In the genomic region with DNA sequence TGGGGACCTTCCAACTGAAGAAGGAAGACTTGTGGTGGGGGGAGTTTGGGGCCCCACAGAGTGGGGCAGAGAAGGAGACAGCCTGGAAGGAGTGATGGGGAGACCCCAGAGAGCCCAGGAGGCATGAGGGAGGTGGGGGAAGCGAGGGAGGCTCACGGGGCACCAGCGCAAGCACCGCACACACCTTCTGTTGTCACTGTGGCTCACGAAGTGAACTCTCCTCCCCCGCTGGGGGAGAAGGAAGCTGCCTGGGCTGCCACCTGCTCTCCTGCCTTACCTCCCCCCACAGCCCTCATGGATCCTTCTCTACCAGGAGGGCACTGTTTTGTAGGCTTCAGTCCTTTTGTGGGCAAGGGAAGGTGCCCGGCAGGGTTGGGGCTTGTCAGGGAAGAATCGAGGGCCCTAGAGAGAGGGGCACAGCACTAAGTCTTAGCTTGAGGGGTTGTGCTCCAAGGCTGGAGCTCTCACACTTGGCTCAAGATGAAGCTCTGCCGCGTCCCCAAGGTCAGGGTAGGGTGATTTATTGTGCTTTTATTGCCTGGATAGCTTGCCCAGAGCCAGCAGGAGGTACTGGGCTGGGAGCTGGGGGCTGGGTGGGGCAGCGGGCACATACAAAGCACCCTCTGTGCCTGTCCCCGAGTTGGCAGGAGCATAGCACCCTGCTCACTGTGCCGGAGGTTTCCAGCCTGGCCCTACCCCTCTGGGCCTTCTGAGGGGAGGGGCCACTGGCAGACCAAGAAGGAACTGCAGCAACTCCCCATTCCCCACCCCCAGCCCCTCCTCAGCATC, we compare ENCODE assay signal across 13 cellular contexts. TPM values are rescaled to one million over a fixed set of nuclear protein-coding genes. Genes with fewer than 3 reads are reported as not detected.
A peak's percentile ranks its signal among the peaks of the same experiment; 100 is the strongest.
DNase-seq lines count a peak whose midpoint lies in the region; ATAC-seq, FAIRE-seq and TF ChIP-seq lines count a peak whose summit lies in the region.
"Had no signal": no experiment of that assay in that cellular context is flagged by ENCODE, and none has a peak within 500 bp of the region (broad histone marks: within the 10 kb centered on the region; RNA-seq: fewer than 3 reads in every experiment).

No MANE protein-coding gene starts in this region.

- TF ChIP-seq EP300 in HepG2 (IDR thresholded peaks at IDR 0.05; ENCODE audit: low read depth in 2 of 2, low read length in 2 of 2) (no peak), HepG2 (CRISPR knock-in tag; IDR thresholded peaks at IDR 0.05; ENCODE audit: borderline replicate concordance) (no peak)

- no peak for ATAC-seq in HepG2
- no peak for ATAC-seq in right lobe of liver
- no peak for ATAC-seq in HG03039 (IDR thresholded peaks at IDR 0.05; ENCODE audit: unreplicated experiment)
- ATAC-seq in GM18861 (IDR thresholded peaks at IDR 0.05; ENCODE audit: unreplicated experiment), result no peak

- POLR2A ChIA-PET in HepG2 (lab: Yijun Ruan, JAX), result no interaction called here

- in situ Hi-C loops in HepG2 (cut with HindIII; ENCODE audit: extremely low pct_ligation_motif_present, low pct_unique_long_range_greater_than_20kb), result no loop called here

- FAIRE-seq in HepG2 (lab: Jason Lieb, UNC), result no peak

- peaks cover under 1% of the 10 kb centered on the region for H3K79me2 ChIP-seq in HepG2 (ENCODE audit: insufficient read depth, low read length)

- TF ChIP-seq CTCF in HepG2 (CRISPR knock-in tag; IDR thresholded peaks at IDR 0.05), result no peak
- TF ChIP-seq CTCF in right lobe of liver (IDR thresholded peaks at IDR 0.05), result no peak
- no peak for TF ChIP-seq CTCF in VCaP (conservative IDR thresholded peaks at IDR 0.05)

- H3K9ac ChIP-seq in HepG2 (ENCODE audit: insufficient read depth, low read depth, low read length) (no peak overlapping the region), mucosa of rectum (ENCODE audit: low read depth in 1 of 2, low read length in 2 of 2) (peak overlapping the region; percentile 69 to 84)
- H3K9ac ChIP-seq: GM23248 had no signal

- H3K9me3 ChIP-seq in HepG2 (ENCODE audit: low read length), result no peaks in the 10 kb centered on the region
- H3K9me3 ChIP-seq in right lobe of liver, result no peaks in the 10 kb centered on the region
- no peaks in the 10 kb centered on the region for H3K9me3 ChIP-seq in mucosa of rectum (ENCODE audit: control insufficient read depth in 2 of 2, low read length in 2 of 2)

- H4K20me1 ChIP-seq in HepG2 (ENCODE audit: insufficient read depth, low read length), result no peaks in the 10 kb centered on the region

- peaks cover 15 to 54% of the 10 kb centered on the region in 2 experiments; a peak in 4 of 5 replicates for H3K27me3 ChIP-seq in HepG2 (ENCODE audit: control insufficient read depth in 1 of 2, insufficient read depth in 2 of 2, low read length in 2 of 2)
- H3K27me3 ChIP-seq in right lobe of liver, result peaks cover 0 to 2% of the 10 kb centered on the region in 2 donors
- H3K27me3 ChIP-seq in mucosa of rectum (ENCODE audit: control insufficient read depth in 2 of 2, insufficient read depth in 2 of 2, low read length in 2 of 2), result peaks cover 0 to 3% of the 10 kb centered on the region in 2 donors

- intact Hi-C loops in HepG2 (cut with micrococcal nuclease; ENCODE audit: unreplicated experiment) (no loop called here), right lobe of liver (cut with DNase I) (loop anchor here in 1 of 2 donors (10.0 kb wide), 1 partner anchor 112 kb away; no protein-coding TSS in a partner anchor)

- no peak for TF ChIP-seq RAD21 in HepG2 (CRISPR knock-in tag; IDR thresholded peaks at IDR 0.05)

- H2AFZ ChIP-seq in HepG2 (ENCODE audit: low read length), result no peak overlapping the region
- H2AFZ ChIP-seq: GM23248 had no signal

- H3K27ac ChIP-seq in HepG2 (ENCODE audit: extremely low read length, insufficient read depth, low read length) (no peak overlapping the region), right lobe of liver (no peak overlapping the region), VCaP (peak overlapping the region; percentile 41; the same call in 1 of the 2 replicates), mucosa of rectum (ENCODE audit: low read depth in 2 of 2, low read length in 2 of 2) (peak overlapping the region; percentile 98 to 99)
- H3K27ac ChIP-seq: GM23248 had no signal

- CTCF ChIA-PET in HepG2 (lab: Yijun Ruan, JAX; ENCODE audit: low intra/inter-chr PET ratio, low total read pairs), result interaction anchor here (1.3 to 5.6 kb wide), 2 partner anchors 9 to 10 kb away, joined by 7 to 70 read pairs; no protein-coding TSS in a partner anchor

- peak overlapping the region; percentile 66 for H3K4me2 ChIP-seq in HepG2 (ENCODE audit: low read depth, low read length)

- WGBS in HepG2 (ENCODE audit: low lambda C conversion rate), result 22% methylated on average over 11 of the region's 13 CpGs
- 20% methylated on average over 2 of the region's 13 CpGs for WGBS in right lobe of liver (ENCODE audit: insufficient coverage, low coverage, low lambda C conversion rate, missing lambda C conversion rate)

- DNase-seq in HepG2 (ENCODE audit: low spot score) (no peak), right lobe of liver (no peak), kidney tubule cell (ENCODE audit: low spot score) (no peak), KG1 (lab: John Stamatoyannopoulos, UW) (no peak)
- DNase-seq: activated T-cell treated with anti-CD3 and anti-CD28 coated beads, Interleukin-2, amount 50 U/mL, for 24 hours; GM23248; nephron progenitor cell; OCI-M1 had no signal

- no peaks in the 10 kb centered on the region for H3K36me3 ChIP-seq in HepG2 (replicated peaks in 1 of 2; ENCODE audit: control insufficient read depth in 1 of 2, insufficient read depth in 2 of 2, low read length in 2 of 2)
- no peaks in the 10 kb centered on the region for H3K36me3 ChIP-seq in right lobe of liver
- H3K36me3 ChIP-seq in mucosa of rectum (ENCODE audit: control insufficient read depth in 2 of 2, insufficient read depth in 2 of 2, low read length in 2 of 2), result peaks cover 8 to 10% of the 10 kb centered on the region in 2 donors

- no peak for TF ChIP-seq POLR2A in HepG2 (IDR thresholded peaks at IDR 0.05; ENCODE audit: insufficient read depth in 1 of 2, low read depth in 2 of 2, low read length in 2 of 2)
- no peak for TF ChIP-seq POLR2A in right lobe of liver (IDR thresholded peaks at IDR 0.05)

- no TSS peak for BruUV-seq in HepG2 (replicated peaks; lab: Mats Ljungman, UMichigan)

- H3K4me1 ChIP-seq in HepG2 (ENCODE audit: insufficient read depth, low read length) (peaks cover 89% of the 10 kb centered on the region), right lobe of liver (peaks cover 0 to 8% (median 3%) of the 10 kb centered on the region in 4 donors), mucosa of rectum (ENCODE audit: control insufficient read depth in 2 of 2, insufficient read depth in 2 of 2, low read length in 2 of 2) (peaks cover 53 to 66% of the 10 kb centered on the region in 2 donors)

- no peak overlapping the region; a peak in 1 of 6 replicates for H3K4me3 ChIP-seq in HepG2 (replicated peaks in 1 of 3; ENCODE audit: insufficient read depth in 1 of 3, low read depth in 2 of 3, low read length in 3 of 3)
- H3K4me3 ChIP-seq in right lobe of liver, result no peak overlapping the region
- peak overlapping the region; percentile 28 to 59 for H3K4me3 ChIP-seq in mucosa of rectum (ENCODE audit: low read length in 2 of 2)
- H3K4me3 ChIP-seq: GM23248 had no signal

RNA-seq across cellular contexts. Expression of gene STARD3, which starts 4.6 kb away (rescaled TPM):
- total RNA-seq in HepG2 (2016; rRNA removed; fragmentation: Illumina TruSeq; extraction: Trizol) (17.2 and 34.6 TPM in 2 replicates), right lobe of liver (10 to 100 TPM; 24.3 to 49.8 (median 28.0) TPM)
- total RNA-seq in HepG2 (2016; cell fraction: cytosol; rRNA removed; fragmentation: Illumina TruSeq; extraction: Trizol; ENCODE audit: low read depth), result 10.9 and 18.7 TPM in 2 replicates
- total RNA-seq in HepG2 (2016; cell fraction: insoluble cytoplasmic fraction; rRNA removed; fragmentation: Illumina TruSeq; extraction: Trizol), result 16.7 and 36.4 TPM in 2 replicates
- total RNA-seq in HepG2 (2016; cell fraction: membrane; rRNA removed; fragmentation: Illumina TruSeq; extraction: Trizol), result 28.2 and 28.3 TPM in 2 replicates
- total RNA-seq in HepG2 (2016; cell fraction: nucleus; rRNA removed; fragmentation: Illumina TruSeq; extraction: Trizol), result 38.6 and 39.3 TPM in 2 replicates
- polyA plus RNA-seq in HepG2 (2011; rRNA removed), result 100 and 114 TPM in 2 replicates
- 87.6 and 94.1 TPM in 2 replicates for polyA plus RNA-seq in HepG2 (2011; cell fraction: cytosol; rRNA removed)
- 583 and 640 TPM in 2 replicates for polyA plus RNA-seq in HepG2 (2011; cell fraction: nucleus; rRNA removed)
- 57.3 and 69.8 TPM in 2 replicates for polyA plus RNA-seq in HepG2 (2012)
- polyA plus RNA-seq in HepG2 (2016; cell fraction: cytosol; fragmentation: Illumina TruSeq; extraction: Trizol; ENCODE audit: low read depth), result 16.8 and 21.4 TPM in 2 replicates
- polyA plus RNA-seq in HepG2 (2016; cell fraction: insoluble cytoplasmic fraction; fragmentation: Illumina TruSeq; extraction: Trizol; ENCODE audit: low read depth), result 23.0 and 23.7 TPM in 2 replicates
- 28.2 and 28.4 TPM in 2 replicates for polyA plus RNA-seq in HepG2 (2016; cell fraction: membrane; fragmentation: Illumina TruSeq; extraction: Trizol; ENCODE audit: low read depth)
- 96.9 and 102 TPM in 2 replicates for polyA plus RNA-seq in HepG2 (2016; cell fraction: nucleus; fragmentation: Illumina TruSeq; extraction: Trizol; ENCODE audit: insufficient read depth, low read depth)
- polyA minus RNA-seq in HepG2 (2011; rRNA and poly(A)+ RNA removed; ENCODE audit: low replicate concordance), result 98.5 and 179 TPM in 2 replicates
- 38.4 and 57.6 TPM in 2 replicates for polyA minus RNA-seq in HepG2 (2011; cell fraction: cytosol; rRNA and poly(A)+ RNA removed)
- 71.6 and 80.1 TPM in 2 replicates for polyA minus RNA-seq in HepG2 (2011; cell fraction: nucleus; rRNA and poly(A)+ RNA removed)

RNA-seq across cellular contexts. Expression of gene PPP1R1B, which starts 5.6 kb away (rescaled TPM):
- total RNA-seq in HepG2 (2016; rRNA removed; fragmentation: Illumina TruSeq; extraction: Trizol) (not detected in 2 replicates), right lobe of liver (under 1 TPM in 1 of 6 experiments, not detected in 5; 0.46 TPM)
- total RNA-seq in HepG2 (2016; cell fraction: cytosol; rRNA removed; fragmentation: Illumina TruSeq; extraction: Trizol; ENCODE audit: low read depth), result not detected in 2 replicates
- not detected in 2 replicates for total RNA-seq in HepG2 (2016; cell fraction: insoluble cytoplasmic fraction; rRNA removed; fragmentation: Illumina TruSeq; extraction: Trizol)
- not detected in 2 replicates for total RNA-seq in HepG2 (2016; cell fraction: membrane; rRNA removed; fragmentation: Illumina TruSeq; extraction: Trizol)
- total RNA-seq in HepG2 (2016; cell fraction: nucleus; rRNA removed; fragmentation: Illumina TruSeq; extraction: Trizol), result not detected in 2 replicates
- 0.08 and 0.18 TPM in 2 replicates for polyA plus RNA-seq in HepG2 (2011; rRNA removed)
- 0.04 and 0.05 TPM in 2 replicates for polyA plus RNA-seq in HepG2 (2011; cell fraction: cytosol; rRNA removed)
- not detected in 2 replicates for polyA plus RNA-seq in HepG2 (2011; cell fraction: nucleus; rRNA removed)
- polyA plus RNA-seq in HepG2 (2012), result not detected in 2 replicates
- polyA plus RNA-seq in HepG2 (2016; cell fraction: cytosol; fragmentation: Illumina TruSeq; extraction: Trizol; ENCODE audit: low read depth), result not detected in 2 replicates
- not detected in 2 replicates for polyA plus RNA-seq in HepG2 (2016; cell fraction: insoluble cytoplasmic fraction; fragmentation: Illumina TruSeq; extraction: Trizol; ENCODE audit: low read depth)
- not detected in 2 replicates for polyA plus RNA-seq in HepG2 (2016; cell fraction: membrane; fragmentation: Illumina TruSeq; extraction: Trizol; ENCODE audit: low read depth)
- not detected in 2 replicates for polyA plus RNA-seq in HepG2 (2016; cell fraction: nucleus; fragmentation: Illumina TruSeq; extraction: Trizol; ENCODE audit: insufficient read depth, low read depth)
- not detected in 2 replicates for polyA minus RNA-seq in HepG2 (2011; rRNA and poly(A)+ RNA removed; ENCODE audit: low replicate concordance)
- not detected in 2 replicates for polyA minus RNA-seq in HepG2 (2011; cell fraction: cytosol; rRNA and poly(A)+ RNA removed)
- polyA minus RNA-seq in HepG2 (2011; cell fraction: nucleus; rRNA and poly(A)+ RNA removed), result not detected in 2 replicates
- total RNA-seq: epithelial cell of proximal tubule, GM23248 had no signal
- polyA plus RNA-seq: GM23248 had no signal

RNA-seq across cellular contexts. Expression of gene NEUROD2, which starts 24.6 kb away (rescaled TPM):
- not detected in 2 replicates for total RNA-seq in HepG2 (2016; rRNA removed; fragmentation: Illumina TruSeq; extraction: Trizol)
- total RNA-seq in HepG2 (2016; cell fraction: cytosol; rRNA removed; fragmentation: Illumina TruSeq; extraction: Trizol; ENCODE audit: low read depth), result not detected in 2 replicates
- not detected in 2 replicates for total RNA-seq in HepG2 (2016; cell fraction: insoluble cytoplasmic fraction; rRNA removed; fragmentation: Illumina TruSeq; extraction: Trizol)
- total RNA-seq in HepG2 (2016; cell fraction: membrane; rRNA removed; fragmentation: Illumina TruSeq; extraction: Trizol), result not detected in 2 replicates
- total RNA-seq in HepG2 (2016; cell fraction: nucleus; rRNA removed; fragmentation: Illumina TruSeq; extraction: Trizol), result not detected in 2 replicates
- polyA plus RNA-seq in HepG2 (2011; rRNA removed), result not detected in 2 replicates
- not detected in 2 replicates for polyA plus RNA-seq in HepG2 (2011; cell fraction: cytosol; rRNA removed)
- not detected in 2 replicates for polyA plus RNA-seq in HepG2 (2011; cell fraction: nucleus; rRNA removed)
- not detected in 2 replicates for polyA plus RNA-seq in HepG2 (2012)
- not detected in 2 replicates for polyA plus RNA-seq in HepG2 (2016; cell fraction: cytosol; fragmentation: Illumina TruSeq; extraction: Trizol; ENCODE audit: low read depth)
- not detected in 2 replicates for polyA plus RNA-seq in HepG2 (2016; cell fraction: insoluble cytoplasmic fraction; fragmentation: Illumina TruSeq; extraction: Trizol; ENCODE audit: low read depth)
- not detected in 2 replicates for polyA plus RNA-seq in HepG2 (2016; cell fraction: membrane; fragmentation: Illumina TruSeq; extraction: Trizol; ENCODE audit: low read depth)
- not detected in 2 replicates for polyA plus RNA-seq in HepG2 (2016; cell fraction: nucleus; fragmentation: Illumina TruSeq; extraction: Trizol; ENCODE audit: insufficient read depth, low read depth)
- not detected in 2 replicates for polyA minus RNA-seq in HepG2 (2011; rRNA and poly(A)+ RNA removed; ENCODE audit: low replicate concordance)
- polyA minus RNA-seq in HepG2 (2011; cell fraction: cytosol; rRNA and poly(A)+ RNA removed), result not detected in 2 replicates
- not detected in 2 replicates for polyA minus RNA-seq in HepG2 (2011; cell fraction: nucleus; rRNA and poly(A)+ RNA removed)
- not detected for total RNA-seq in right lobe of liver
- total RNA-seq: epithelial cell of proximal tubule, GM23248 had no signal
- polyA plus RNA-seq: GM23248 had no signal

RNA-seq across cellular contexts. Expression of gene TCAP, which starts 32.8 kb away (rescaled TPM):
- 0.14 and 0.24 TPM in 2 replicates for total RNA-seq in HepG2 (2016; rRNA removed; fragmentation: Illumina TruSeq; extraction: Trizol)
- not detected in 2 replicates for total RNA-seq in HepG2 (2016; cell fraction: cytosol; rRNA removed; fragmentation: Illumina TruSeq; extraction: Trizol; ENCODE audit: low read depth)
- total RNA-seq in HepG2 (2016; cell fraction: insoluble cytoplasmic fraction; rRNA removed; fragmentation: Illumina TruSeq; extraction: Trizol), result 0.26 TPM in 1 of 2 replicates, not detected in the other
- total RNA-seq in HepG2 (2016; cell fraction: membrane; rRNA removed; fragmentation: Illumina TruSeq; extraction: Trizol), result 0.06 TPM in 1 of 2 replicates, not detected in the other
- 0.56 and 0.84 TPM in 2 replicates for total RNA-seq in HepG2 (2016; cell fraction: nucleus; rRNA removed; fragmentation: Illumina TruSeq; extraction: Trizol)
- 0.65 and 0.84 TPM in 2 replicates for polyA plus RNA-seq in HepG2 (2011; rRNA removed)
- 0.15 and 0.35 TPM in 2 replicates for polyA plus RNA-seq in HepG2 (2011; cell fraction: cytosol; rRNA removed)
- polyA plus RNA-seq in HepG2 (2011; cell fraction: nucleus; rRNA removed), result 6.0 and 8.8 TPM in 2 replicates
- polyA plus RNA-seq in HepG2 (2012), result 0.43 and 2.1 TPM in 2 replicates
- polyA plus RNA-seq in HepG2 (2016; cell fraction: cytosol; fragmentation: Illumina TruSeq; extraction: Trizol; ENCODE audit: low read depth), result not detected in 2 replicates
- 0.19 TPM in 1 of 2 replicates, not detected in the other for polyA plus RNA-seq in HepG2 (2016; cell fraction: insoluble cytoplasmic fraction; fragmentation: Illumina TruSeq; extraction: Trizol; ENCODE audit: low read depth)
- not detected in 2 replicates for polyA plus RNA-seq in HepG2 (2016; cell fraction: membrane; fragmentation: Illumina TruSeq; extraction: Trizol; ENCODE audit: low read depth)
- polyA plus RNA-seq in HepG2 (2016; cell fraction: nucleus; fragmentation: Illumina TruSeq; extraction: Trizol; ENCODE audit: insufficient read depth, low read depth), result 0.51 and 0.85 TPM in 2 replicates
- polyA minus RNA-seq in HepG2 (2011; rRNA and poly(A)+ RNA removed; ENCODE audit: low replicate concordance), result 2.2 and 2.6 TPM in 2 replicates
- not detected in 2 replicates for polyA minus RNA-seq in HepG2 (2011; cell fraction: cytosol; rRNA and poly(A)+ RNA removed)
- 3.0 and 4.0 TPM in 2 replicates for polyA minus RNA-seq in HepG2 (2011; cell fraction: nucleus; rRNA and poly(A)+ RNA removed)
- 1 to 10 TPM in 4 of 6 experiments, under 1 TPM in 2; 0.49 to 4.3 (median 1.1) TPM for total RNA-seq in right lobe of liver
- total RNA-seq: epithelial cell of proximal tubule had no signal
- polyA plus RNA-seq: GM23248 had no signal

RNA-seq across cellular contexts. Expression of gene PNMT, which starts 35.9 kb away (rescaled TPM):
- total RNA-seq in HepG2 (2016; rRNA removed; fragmentation: Illumina TruSeq; extraction: Trizol) (not detected in 2 replicates), right lobe of liver (under 1 TPM in 2 of 6 experiments, not detected in 4; 0.37 TPM)
- not detected in 2 replicates for total RNA-seq in HepG2 (2016; cell fraction: cytosol; rRNA removed; fragmentation: Illumina TruSeq; extraction: Trizol; ENCODE audit: low read depth)
- not detected in 2 replicates for total RNA-seq in HepG2 (2016; cell fraction: insoluble cytoplasmic fraction; rRNA removed; fragmentation: Illumina TruSeq; extraction: Trizol)
- 0.17 TPM in 1 of 2 replicates, not detected in the other for total RNA-seq in HepG2 (2016; cell fraction: membrane; rRNA removed; fragmentation: Illumina TruSeq; extraction: Trizol)
- not detected in 2 replicates for total RNA-seq in HepG2 (2016; cell fraction: nucleus; rRNA removed; fragmentation: Illumina TruSeq; extraction: Trizol)
- polyA plus RNA-seq in HepG2 (2011; rRNA removed), result 0.22 and 0.25 TPM in 2 replicates
- polyA plus RNA-seq in HepG2 (2011; cell fraction: cytosol; rRNA removed), result 0.08 and 0.13 TPM in 2 replicates
- 0.56 and 0.71 TPM in 2 replicates for polyA plus RNA-seq in HepG2 (2011; cell fraction: nucleus; rRNA removed)
- polyA plus RNA-seq in HepG2 (2012), result 0.31 TPM in 1 of 2 replicates, not detected in the other
- polyA plus RNA-seq in HepG2 (2016; cell fraction: cytosol; fragmentation: Illumina TruSeq; extraction: Trizol; ENCODE audit: low read depth), result 0.11 TPM in 1 of 2 replicates, not detected in the other
- polyA plus RNA-seq in HepG2 (2016; cell fraction: insoluble cytoplasmic fraction; fragmentation: Illumina TruSeq; extraction: Trizol; ENCODE audit: low read depth), result not detected in 2 replicates
- 0.15 TPM in 1 of 2 replicates, not detected in the other for polyA plus RNA-seq in HepG2 (2016; cell fraction: membrane; fragmentation: Illumina TruSeq; extraction: Trizol; ENCODE audit: low read depth)
- not detected in 2 replicates for polyA plus RNA-seq in HepG2 (2016; cell fraction: nucleus; fragmentation: Illumina TruSeq; extraction: Trizol; ENCODE audit: insufficient read depth, low read depth)
- polyA minus RNA-seq in HepG2 (2011; rRNA and poly(A)+ RNA removed; ENCODE audit: low replicate concordance), result not detected in 2 replicates
- polyA minus RNA-seq in HepG2 (2011; cell fraction: cytosol; rRNA and poly(A)+ RNA removed), result not detected in 2 replicates
- polyA minus RNA-seq in HepG2 (2011; cell fraction: nucleus; rRNA and poly(A)+ RNA removed), result not detected in 2 replicates
- total RNA-seq: epithelial cell of proximal tubule, GM23248 had no signal
- polyA plus RNA-seq: GM23248 had no signal

Comparison
In these comparisons a context has a peak if more than half of its experiments do, and no peak if none do; other contexts are left out.
1. H3K27ac ChIP-seq: peak in VCaP (single experiment) and mucosa of rectum (2 of 2); none in HepG2 (single experiment) and right lobe of liver (0 of 3).
2. H3K4me3 ChIP-seq: peak in mucosa of rectum (2 of 2); none in HepG2 (0 of 3) and right lobe of liver (0 of 3).